9 cellular contexts compared by ENCODE assay signal in the genomic region with DNA sequence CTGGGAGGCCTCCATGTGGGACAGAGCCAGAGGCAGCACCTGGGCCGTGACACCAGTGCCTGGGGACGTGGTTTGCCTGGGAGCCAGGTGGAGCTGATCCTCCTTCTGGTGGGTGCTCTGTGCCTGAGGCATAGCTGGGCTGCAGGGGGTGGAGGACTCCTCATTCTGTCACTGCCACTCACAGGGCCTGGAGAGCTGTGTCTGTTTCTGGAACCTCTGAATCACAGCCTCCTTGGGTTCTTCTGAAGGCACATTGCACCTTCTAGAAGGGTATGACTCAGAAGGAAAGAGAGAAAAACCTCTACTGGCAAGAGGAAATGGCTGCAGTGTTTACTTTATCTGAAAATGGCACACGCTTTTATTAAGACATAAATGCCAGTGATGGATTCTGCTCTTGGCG.
DNase-seq lines count a peak whose midpoint lies in the region; ATAC-seq and TF ChIP-seq lines count a peak whose summit lies in the region.
"Had no signal": no experiment of that assay in that cellular context is flagged by ENCODE, and none has a peak within 500 bp of the region (broad histone marks: within the 10 kb centered on the region; RNA-seq: fewer than 3 reads in every experiment).

No MANE protein-coding gene starts in this region.

- peaks cover 50% of the 10 kb centered on the region for H3K4me1 Mint-ChIP-seq in activated CD8-positive, alpha-beta T cell treated with anti-CD3 and anti-CD28 coated beads for 36 hours (ENCODE audit: low read depth)

- DNase-seq in activated CD8-positive, alpha-beta T cell treated with anti-CD3 and anti-CD28 coated beads for 36 hours: peak; percentile 87
- DNase-seq in effector memory CD4-positive, alpha-beta T cell: peak in 2 of 3 donors; percentile 5 to 14
- peak; percentile 36 to 49 (median 46) for DNase-seq in stimulated activated CD4-positive, alpha-beta T cell treated with anti-CD3 and anti-CD28 coated beads, TNF-alpha, amount 100 ng/mL, for 1 hour (ENCODE audit: low read depth in 3 of 3, low spot score in 1 of 3)
- DNase-seq in cerebellar nuclear complex (lab: John Stamatoyannopoulos, UW): no peak
- DNase-seq in NCI-H187 treated with DMSO at 0.1 percent for 48 hours (lab: John Stamatoyannopoulos, UW): no peak
- no peak for DNase-seq in kidney glomerular epithelial cell (lab: John Stamatoyannopoulos, UW)
- DNase-seq: NCI-H146 had no signal

- peaks cover 32% of the 10 kb centered on the region for H3K36me3 Mint-ChIP-seq in activated CD8-positive, alpha-beta T cell treated with anti-CD3 and anti-CD28 coated beads for 36 hours (ENCODE audit: low read depth)

- H3K27me3 ChIP-seq in effector memory CD4-positive, alpha-beta T cell (replicated peaks; ENCODE audit: control insufficient read depth, insufficient read depth, low read length, poor library complexity, severe bottlenecking): no peaks in the 10 kb centered on the region

- ATAC-seq in GM18867 (IDR thresholded peaks at IDR 0.05; ENCODE audit: unreplicated experiment) (peak; percentile 67), HG03196 (IDR thresholded peaks at IDR 0.05; ENCODE audit: unreplicated experiment) (no peak)
- peak; percentile 87 for ATAC-seq in activated CD8-positive, alpha-beta T cell treated with anti-CD3 and anti-CD28 coated beads for 36 hours

- peaks cover 3% of the 10 kb centered on the region for H3K9me3 ChIP-seq in effector memory CD4-positive, alpha-beta T cell (ENCODE audit: control insufficient read depth, low read length)

- POLR2A ChIA-PET in activated CD8-positive, alpha-beta T cell treated with anti-CD3 and anti-CD28 coated beads for 36 hours (lab: Charles Lee): interaction anchor here (0.8 to 3.6 kb wide), 5 partner anchors 12 to 150 kb away, joined by 3 to 16 read pairs (median 3); no protein-coding TSS in a partner anchor

- peak overlapping the region; percentile 100 for H3K27ac Mint-ChIP-seq in activated CD8-positive, alpha-beta T cell treated with anti-CD3 and anti-CD28 coated beads for 36 hours

- intact Hi-C loops in activated CD8-positive, alpha-beta T cell treated with anti-CD3 and anti-CD28 coated beads for 36 hours (cut with micrococcal nuclease): no loop called here

- no peak overlapping the region for H3K27ac ChIP-seq in effector memory CD4-positive, alpha-beta T cell (ENCODE audit: insufficient read depth, low read length, poor library complexity, severe bottlenecking)

- peaks cover 26% of the 10 kb centered on the region for H3K4me1 ChIP-seq in effector memory CD4-positive, alpha-beta T cell (ENCODE audit: control insufficient read depth, insufficient read depth, low read length, poor library complexity, severe bottlenecking)

- H3K4me3 ChIP-seq in effector memory CD4-positive, alpha-beta T cell (ENCODE audit: insufficient read depth, low read depth, low read length, poor library complexity, severe bottlenecking): no peak overlapping the region

- TF ChIP-seq CTCF in activated CD8-positive, alpha-beta T cell treated with anti-CD3 and anti-CD28 coated beads for 36 hours (IDR thresholded peaks at IDR 0.05): no peak

- peaks cover 12% of the 10 kb centered on the region for H3K9me3 Mint-ChIP-seq in activated CD8-positive, alpha-beta T cell treated with anti-CD3 and anti-CD28 coated beads for 36 hours

- CTCF ChIA-PET in activated CD8-positive, alpha-beta T cell treated with anti-CD3 and anti-CD28 coated beads for 36 hours (lab: Charles Lee): interaction anchor here (1.3 to 3.6 kb wide), 3 partner anchors 13 to 520 kb away, joined by 4 to 22 read pairs (median 7); no protein-coding TSS in a partner anchor

- H3K36me3 ChIP-seq in effector memory CD4-positive, alpha-beta T cell (ENCODE audit: control insufficient read depth, insufficient read depth, low read length): peaks cover 6% of the 10 kb centered on the region

- H3K27me3 Mint-ChIP-seq in activated CD8-positive, alpha-beta T cell treated with anti-CD3 and anti-CD28 coated beads for 36 hours: no peaks in the 10 kb centered on the region

- peak overlapping the region; percentile 92 for H3K4me3 Mint-ChIP-seq in activated CD8-positive, alpha-beta T cell treated with anti-CD3 and anti-CD28 coated beads for 36 hours

Comparison
In these comparisons a context has a peak if more than half of its experiments do, and no peak if none do; other contexts are left out.
1. DNase-seq: peak in activated CD8-positive, alpha-beta T cell treated with anti-CD3 and anti-CD28 coated beads for 36 hours (single experiment), effector memory CD4-positive, alpha-beta T cell (2 of 3) and stimulated activated CD4-positive, alpha-beta T cell treated with anti-CD3 and anti-CD28 coated beads, TNF-alpha, amount 100 ng/mL, for 1 hour (3 of 3); none in cerebellar nuclear complex (0 of 2), NCI-H187 treated with DMSO at 0.1 percent for 48 hours (single experiment) and kidney glomerular epithelial cell (single experiment).